In genomic region chr19:35718345-35719041, GRCh38 we compare ENCODE assay signal across 8 cellular contexts. TPM values are rescaled to one million over a fixed set of nuclear protein-coding genes. Genes with fewer than 3 reads are reported as not detected.
DNase-seq lines count a peak whose midpoint lies in the region; ATAC-seq and TF ChIP-seq lines count a peak whose summit lies in the region.

No MANE protein-coding gene starts in this region.

- H4K5ac ChIP-seq in H9 (ENCODE audit: insufficient read length, low read depth, low read length): no peak overlapping the region

- H2AFZ ChIP-seq in H9 (ENCODE audit: low read length): no peak overlapping the region

- H3K79me1 ChIP-seq in H9 (ENCODE audit: insufficient read depth, low read depth, low read length, poor library complexity, severe bottlenecking): no peaks in the 10 kb centered on the region

- no peak overlapping the region for H2BK20ac ChIP-seq in H9 (ENCODE audit: low read depth, low read length, poor library complexity, severe bottlenecking)

- peaks cover 18% of the 10 kb centered on the region for H3K23me2 ChIP-seq in H9 (ENCODE audit: insufficient read length, low read depth, low read length, poor library complexity, severe bottlenecking)

- H3K4me3 Mint-ChIP-seq in CD4-positive, CD25-positive, alpha-beta regulatory T cell: peak overlapping the region; percentile 87 to 98 (median 93)
- H3K4me3 Mint-ChIP-seq in H9: peak overlapping the region; percentile 87 to 92
- H3K4me3 Mint-ChIP-seq in T-helper 1 cell treated with Interleukin-12 subunit alpha and Interleukin-12 subunit beta and Interleukin-4 antibody, amounts not matched to agents 30 μg/mL and 1 μg/mL, for 36 hours: peak overlapping the region; percentile 95
- peak overlapping the region; percentile 88 to 95 (median 91) for H3K4me3 Mint-ChIP-seq in brain

- 0 out of 2 replicates have a peak overlapping the region, but pooled peaks have one; percentile 34 for H3K14ac ChIP-seq in H9 (ENCODE audit: insufficient read depth, low read length)

- peak overlapping the region; percentile 89 for H3K4me2 ChIP-seq in H9 (ENCODE audit: insufficient read depth, insufficient read length, low read length)

- peaks cover 11% of the 10 kb centered on the region; the same call in 1 of the 2 replicates for H3K79me2 ChIP-seq in H9 (ENCODE audit: insufficient read depth, low read length)

- H3K4me3 ChIP-seq in CD4-positive, CD25-positive, alpha-beta regulatory T cell (ENCODE audit: low read depth, low read length): peak overlapping the region; percentile 62

- H4K8ac ChIP-seq in H9 (replicated peaks; ENCODE audit: insufficient read length, low read depth, low read length): no peak overlapping the region

- WGBS in H9 (ENCODE audit: extremely low coverage, insufficient read length, low lambda C conversion rate): no CpG with 5 or more reads among the region's 42 CpGs

- DNase-seq in CD4-positive, CD25-positive, alpha-beta regulatory T cell: peak; percentile 36 to 74 (median 52)
- DNase-seq in H9 (no peak), kidney glomerular epithelial cell (lab: John Stamatoyannopoulos, UW) (peak; percentile 29), dedifferentiated amniotic fluid mesenchymal stem cell (ENCODE audit: extremely low spot score) (no peak)
- peak in 2 of 3 experiments; percentile 45 to 51 for DNase-seq in stimulated activated CD4-positive, alpha-beta T cell treated with anti-CD3 and anti-CD28 coated beads, TNF-alpha, amount 100 ng/mL, for 4 hours (ENCODE audit: low read depth in 3 of 3)

- H3K27ac ChIP-seq in CD4-positive, CD25-positive, alpha-beta regulatory T cell (ENCODE audit: insufficient read depth, low read length, poor library complexity, severe bottlenecking): peak overlapping the region; percentile 68
- no peak overlapping the region for H3K27ac ChIP-seq in H9 (ENCODE audit: insufficient read length, low read depth, low read length)

- TF ChIP-seq CTCF in H9 (conservative IDR thresholded peaks at IDR 0.05): no peak
- TF ChIP-seq CTCF in brain (conservative IDR thresholded peaks at IDR 0.05): no peak

- peaks cover 6% of the 10 kb centered on the region for H4K20me1 ChIP-seq in H9 (ENCODE audit: control insufficient read depth, insufficient read depth, insufficient read length)

- no peak for ATAC-seq in CD4-positive, CD25-positive, alpha-beta regulatory T cell (ENCODE audit: low read depth in 2 of 2)
- no peak for ATAC-seq in HG03039 (IDR thresholded peaks at IDR 0.05; ENCODE audit: unreplicated experiment)

- H2BK12ac ChIP-seq in H9 (ENCODE audit: insufficient read length, low read depth, low read length): no peak overlapping the region

- no peaks in the 10 kb centered on the region for H3K9me3 ChIP-seq in CD4-positive, CD25-positive, alpha-beta regulatory T cell (ENCODE audit: control insufficient read depth in 2 of 2, low read length in 2 of 2)
- no peaks in the 10 kb centered on the region for H3K9me3 ChIP-seq in H9 (ENCODE audit: control insufficient read depth, low read depth, low read length)

- peaks cover 4% of the 10 kb centered on the region for H3K27me3 Mint-ChIP-seq in CD4-positive, CD25-positive, alpha-beta regulatory T cell
- H3K27me3 Mint-ChIP-seq in H9 (ENCODE audit: low read depth) (no peaks in the 10 kb centered on the region), brain (peaks cover 15% of the 10 kb centered on the region)
- no peaks in the 10 kb centered on the region for H3K27me3 Mint-ChIP-seq in T-helper 1 cell treated with Interleukin-12 subunit alpha and Interleukin-12 subunit beta and Interleukin-4 antibody, amounts not matched to agents 30 μg/mL and 1 μg/mL, for 36 hours (ENCODE audit: low read depth)

- no peak overlapping the region for H3K56ac ChIP-seq in H9 (ENCODE audit: insufficient read length, low read depth, low read length)

- no peak overlapping the region for H3K23ac ChIP-seq in H9 (ENCODE audit: insufficient read length, low read depth, low read length)

- no peak overlapping the region for H3T11ph ChIP-seq in H9 (ENCODE audit: low read length)

- no peak overlapping the region for H2BK5ac ChIP-seq in H9 (ENCODE audit: insufficient read length, low read length)

- H2AK5ac ChIP-seq in H9 (ENCODE audit: insufficient read length, low read length): no peak overlapping the region

- peaks cover 5 to 56% (median 28%) of the 10 kb centered on the region in 4 donors for H3K4me1 Mint-ChIP-seq in CD4-positive, CD25-positive, alpha-beta regulatory T cell
- H3K4me1 Mint-ChIP-seq in H9: peaks cover 35 to 36% of the 10 kb centered on the region in 2 experiments
- peaks cover 36% of the 10 kb centered on the region for H3K4me1 Mint-ChIP-seq in T-helper 1 cell treated with Interleukin-12 subunit alpha and Interleukin-12 subunit beta and Interleukin-4 antibody, amounts not matched to agents 30 μg/mL and 1 μg/mL, for 36 hours (ENCODE audit: low read depth)
- peaks cover 36% of the 10 kb centered on the region for H3K4me1 Mint-ChIP-seq in brain

- peaks cover 0 to 1% (median 0%) of the 10 kb centered on the region in 7 donors for H3K9me3 Mint-ChIP-seq in CD4-positive, CD25-positive, alpha-beta regulatory T cell
- H3K9me3 Mint-ChIP-seq in H9 (no peaks in the 10 kb centered on the region; a peak in 1 of 5 replicates), brain (peaks cover 0 to 2% (median 0%) of the 10 kb centered on the region in 5 experiments)
- no peaks in the 10 kb centered on the region for H3K9me3 Mint-ChIP-seq in T-helper 1 cell treated with Interleukin-12 subunit alpha and Interleukin-12 subunit beta and Interleukin-4 antibody, amounts not matched to agents 30 μg/mL and 1 μg/mL, for 36 hours

- no peak overlapping the region for H4K91ac ChIP-seq in H9 (ENCODE audit: insufficient read length, low read depth, low read length)

- H2BK120ac ChIP-seq in H9 (ENCODE audit: low read depth, low read length, poor library complexity, severe bottlenecking): no peak overlapping the region

- H3K4me1 ChIP-seq in CD4-positive, CD25-positive, alpha-beta regulatory T cell (ENCODE audit: control insufficient read depth, insufficient read depth, low read length, poor library complexity, severe bottlenecking): peaks cover 52% of the 10 kb centered on the region
- H3K4me1 ChIP-seq in H9 (ENCODE audit: insufficient read depth, low read length): peaks cover 7% of the 10 kb centered on the region; the same call in 1 of the 2 replicates

- no peak overlapping the region for H3K4ac ChIP-seq in H9 (ENCODE audit: low read depth, low read length)

- H3K18ac ChIP-seq in H9 (ENCODE audit: insufficient read length, low read depth, low read length): no peak overlapping the region

- peaks cover 27% of the 10 kb centered on the region for H3K36me3 ChIP-seq in CD4-positive, CD25-positive, alpha-beta regulatory T cell (ENCODE audit: control insufficient read depth, insufficient read depth, low read length)

- H3K27me3 ChIP-seq in CD4-positive, CD25-positive, alpha-beta regulatory T cell (ENCODE audit: control insufficient read depth, insufficient read depth, low read length): no peaks in the 10 kb centered on the region
- no peaks in the 10 kb centered on the region for H3K27me3 ChIP-seq in H9 (ENCODE audit: insufficient read depth, low read length)

- H3K27ac Mint-ChIP-seq in CD4-positive, CD25-positive, alpha-beta regulatory T cell: peak overlapping the region in 2 of 3 donors; percentile 90 to 93
- H3K27ac Mint-ChIP-seq in H9 (peak overlapping the region in 2 of 3 experiments; percentile 18 to 72; a peak in 3 of 7 replicates), brain (peak overlapping the region; percentile 78 to 94 (median 87))
- H3K27ac Mint-ChIP-seq in T-helper 1 cell treated with Interleukin-12 subunit alpha and Interleukin-12 subunit beta and Interleukin-4 antibody, amounts not matched to agents 30 μg/mL and 1 μg/mL, for 36 hours: peak overlapping the region; percentile 94

- peaks cover 11% of the 10 kb centered on the region for H3K36me3 Mint-ChIP-seq in CD4-positive, CD25-positive, alpha-beta regulatory T cell
- H3K36me3 Mint-ChIP-seq in H9 (ENCODE audit: insufficient read depth in 1 of 3, low read depth in 3 of 3) (peaks cover 21 to 38% (median 32%) of the 10 kb centered on the region in 3 experiments; a peak in 6 of 7 replicates), brain (peaks cover 21% of the 10 kb centered on the region)
- H3K36me3 Mint-ChIP-seq in T-helper 1 cell treated with Interleukin-12 subunit alpha and Interleukin-12 subunit beta and Interleukin-4 antibody, amounts not matched to agents 30 μg/mL and 1 μg/mL, for 36 hours (ENCODE audit: low read depth): peaks cover 31% of the 10 kb centered on the region

- H2BK15ac ChIP-seq in H9 (ENCODE audit: low read depth, low read length): no peak overlapping the region

- peak overlapping the region; percentile 75 for H3K9ac ChIP-seq in H9 (ENCODE audit: extremely low read depth, insufficient read length, low read length)

RNA-seq across cellular contexts. Expression of gene KMT2B, which starts 0.7 kb away (rescaled TPM):
- 73.0 TPM for total RNA-seq in CD4-positive, CD25-positive, alpha-beta regulatory T cell
- 1 to 10 TPM in 1 of 4 donors, under 1 TPM in 3; 0.45 to 1.1 (median 0.68) TPM for polyA plus RNA-seq in CD4-positive, CD25-positive, alpha-beta regulatory T cell
- total RNA-seq in H9 (2021): 47.7 and 50.5 TPM in 2 replicates
- polyA plus RNA-seq in brain (ENCODE audit: insufficient read depth, low read depth, low replicate concordance): 22.3 TPM

RNA-seq across cellular contexts. Expression of gene ZBTB32, which starts 14.1 kb away (rescaled TPM):
- 42.0 TPM for total RNA-seq in CD4-positive, CD25-positive, alpha-beta regulatory T cell
- polyA plus RNA-seq in CD4-positive, CD25-positive, alpha-beta regulatory T cell: 1 to 10 TPM; 3.1 to 5.3 (median 4.6) TPM
- 0.13 TPM in 1 of 2 replicates, not detected in the other for total RNA-seq in H9 (2021)
- polyA plus RNA-seq in brain (ENCODE audit: insufficient read depth, low read depth, low replicate concordance): not detected

RNA-seq across cellular contexts. Expression of gene IGFLR1, which starts 23.8 kb away (rescaled TPM):
- total RNA-seq in CD4-positive, CD25-positive, alpha-beta regulatory T cell: 80.5 TPM
- 100 to 1,000 TPM; 109 to 151 (median 125) TPM for polyA plus RNA-seq in CD4-positive, CD25-positive, alpha-beta regulatory T cell
- 2.9 and 3.2 TPM in 2 replicates for total RNA-seq in H9 (2021)
- 11.2 TPM for polyA plus RNA-seq in brain (ENCODE audit: insufficient read depth, low read depth, low replicate concordance)

RNA-seq across cellular contexts. Expression of gene U2AF1L4, which starts 26.7 kb away (rescaled TPM):
- total RNA-seq in CD4-positive, CD25-positive, alpha-beta regulatory T cell: 70.8 TPM
- polyA plus RNA-seq in CD4-positive, CD25-positive, alpha-beta regulatory T cell: 10 to 100 TPM; 48.4 to 66.5 (median 58.5) TPM
- 16.8 and 19.2 TPM in 2 replicates for total RNA-seq in H9 (2021)
- polyA plus RNA-seq in brain (ENCODE audit: insufficient read depth, low read depth, low replicate concordance): 20.6 TPM

RNA-seq across cellular contexts. Expression of gene PSENEN, which starts 27.0 kb away (rescaled TPM):
- 21.1 TPM for total RNA-seq in CD4-positive, CD25-positive, alpha-beta regulatory T cell
- 10 to 100 TPM; 66.1 to 99.6 (median 72.9) TPM for polyA plus RNA-seq in CD4-positive, CD25-positive, alpha-beta regulatory T cell
- 69.7 and 77.7 TPM in 2 replicates for total RNA-seq in H9 (2021)
- polyA plus RNA-seq in brain (ENCODE audit: insufficient read depth, low read depth, low replicate concordance): 153 TPM

Comparison
In these comparisons a context has a peak if more than half of its experiments do, and no peak if none do; other contexts are left out.
1. DNase-seq: peak in CD4-positive, CD25-positive, alpha-beta regulatory T cell (3 of 3), kidney glomerular epithelial cell (single experiment) and stimulated activated CD4-positive, alpha-beta T cell treated with anti-CD3 and anti-CD28 coated beads, TNF-alpha, amount 100 ng/mL, for 4 hours (2 of 3); none in H9 (single experiment) and dedifferentiated amniotic fluid mesenchymal stem cell (single experiment).
2. RNA of gene ZBTB32, which starts 14.1 kb away (total RNA-seq): 42.0 TPM in CD4-positive, CD25-positive, alpha-beta regulatory T cell (single experiment); 0.13 TPM in H9; every median in the first group is over 10 times any median in the second.
3. RNA of gene IGFLR1, which starts 23.8 kb away (total RNA-seq): 80.5 TPM in CD4-positive, CD25-positive, alpha-beta regulatory T cell (single experiment); 2.9 to 3.2 TPM in H9; every median in the first group is over 10 times any median in the second.
4. Peak in every context shown above with its lines, with median percentiles within 50 percentile points of each other: H3K27ac Mint-ChIP-seq and H3K4me3 Mint-ChIP-seq.